In the genomic region with DNA sequence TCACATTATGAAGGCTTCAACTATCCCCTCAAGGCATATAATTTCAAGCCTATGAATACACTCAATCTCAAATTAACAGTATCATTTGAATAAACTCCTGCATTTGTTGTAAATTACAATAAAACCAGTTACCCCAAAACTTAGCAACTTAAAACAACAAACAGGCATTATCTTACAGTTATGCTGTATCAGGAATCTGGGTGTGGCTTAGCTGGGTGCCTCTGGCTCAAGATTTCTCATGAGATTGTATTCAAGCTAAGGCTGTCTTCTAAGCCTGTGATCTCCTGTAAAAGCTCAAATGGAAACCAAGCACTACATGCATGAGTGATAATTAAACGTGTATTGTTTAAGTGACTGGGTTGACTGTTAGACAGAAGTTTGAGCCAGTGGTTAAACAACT, we compare ENCODE assay signal across 31 cellular contexts.
"Had no signal": no experiment of that assay in that cellular context is flagged by ENCODE, and none has a peak within 500 bp of the region (broad histone marks: within the 10 kb centered on the region; RNA-seq: fewer than 3 reads in every experiment).

No MANE protein-coding gene starts in this region.

- FAIRE-seq: astrocyte, bronchial epithelial cell had no signal

- DNase-seq: activated B cell treated with CpG ODN at 0.5 μM for 24 hours; activated CD4-positive, alpha-beta T cell treated with anti-CD3 and anti-CD28 coated beads for 48 hours; activated CD4-positive, alpha-beta T cell treated with anti-CD3 and anti-CD28 coated beads, Interleukin-2, amount 50 U/mL, for 1 hour; activated CD4-positive, alpha-beta T cell treated with anti-CD3 and anti-CD28 coated beads, Interleukin-2, amount 50 U/mL, for 48 hours; activated CD8-positive, alpha-beta memory T cell treated with anti-CD3 and anti-CD28 coated beads for 24 hours; activated CD8-positive, alpha-beta T cell treated with anti-CD3 and anti-CD28 coated beads for 36 hours; activated effector memory CD4-positive, alpha-beta T cell treated with Interleukin-2 at 50 U/mL for 16 hours; activated gamma-delta T cell treated with Interleukin-2 at 50 U/mL for 16 hours; activated naive CD4-positive, alpha-beta T cell treated with anti-CD3 and anti-CD28 coated beads, Interleukin-2, amount 50 U/mL, for 16 hours; activated naive CD4-positive, alpha-beta T cell treated with Interleukin-2 at 50 U/mL for 16 hours; activated T-cell treated with anti-CD3 and anti-CD28 coated beads, Interleukin-2, amount 50 U/mL, for 4 hours; amniotic stem cell; anterior cingulate cortex; brain microvascular endothelial cell; dorsolateral prefrontal cortex; effector memory CD4-positive, alpha-beta T cell; endodermal cell; esophagus squamous epithelium; head of caudate nucleus; T-helper 17 cell; T1000; WERI-Rb-1 had no signal

- ATAC-seq: activated CD4-positive, CD25-positive, alpha-beta regulatory T cell treated with anti-CD3 and anti-CD28 coated beads, Interleukin-2, amount 50 U/mL, for 24 hours; activated CD8-positive, alpha-beta T cell treated with anti-CD3 and anti-CD28 coated beads for 36 hours; activated T-cell treated with anti-CD3 and anti-CD28 coated beads, Interleukin-2, amount 50 U/mL, for 4 hours; activated T-helper 17 cell treated with anti-CD3 and anti-CD28 coated beads, Interleukin-2, amount 50 U/mL, for 72 hours; T-helper 17 cell had no signal

- H3K27me3 Mint-ChIP-seq: activated B cell treated with CpG ODN at 0.5 μM for 24 hours; activated CD8-positive, alpha-beta T cell treated with anti-CD3 and anti-CD28 coated beads for 36 hours; activated naive CD8-positive, alpha-beta T cell; activated T-helper 17 cell treated with anti-CD3 and anti-CD28 coated beads, Interleukin-2, amount 50 U/mL, for 72 hours; central memory CD8-positive, alpha-beta T cell; dendritic cell treated with granulocyte-macrophage colony-stimulating factor and Interleukin-4, amounts not matched to agents 40 ng/mL and 50 ng/mL, for 4 days; T-helper 17 cell had no signal

- H3K9me3 Mint-ChIP-seq: activated T-cell treated with anti-CD3 and anti-CD28 coated beads, Interleukin-2, amount 50 U/mL, for 4 hours; central memory CD8-positive, alpha-beta T cell had no signal

- H3K4me1 ChIP-seq: esophagus squamous epithelium had no signal

- H3K27me3 ChIP-seq: brain microvascular endothelial cell, dorsolateral prefrontal cortex, esophagus squamous epithelium had no signal

- H3K4me1 Mint-ChIP-seq: activated B cell treated with CpG ODN at 0.5 μM for 24 hours; activated T-helper 17 cell treated with anti-CD3 and anti-CD28 coated beads, Interleukin-2, amount 50 U/mL, for 72 hours; central memory CD8-positive, alpha-beta T cell; T-helper 17 cell had no signal

- H3K27ac ChIP-seq: brain microvascular endothelial cell, coronary artery, dorsolateral prefrontal cortex, esophagus squamous epithelium, WERI-Rb-1 had no signal

- H3K4me3 ChIP-seq: coronary artery, dorsolateral prefrontal cortex, esophagus squamous epithelium had no signal

- H3K36me3 Mint-ChIP-seq: activated naive CD8-positive, alpha-beta T cell had no signal

- H3K36me3 ChIP-seq: brain microvascular endothelial cell, esophagus squamous epithelium, WERI-Rb-1 had no signal

- H3K27ac Mint-ChIP-seq: activated B cell treated with CpG ODN at 0.5 μM for 24 hours; activated CD8-positive, alpha-beta T cell treated with anti-CD3 and anti-CD28 coated beads for 36 hours; activated naive CD8-positive, alpha-beta T cell; activated T-helper 17 cell treated with anti-CD3 and anti-CD28 coated beads, Interleukin-2, amount 50 U/mL, for 72 hours; dendritic cell treated with granulocyte-macrophage colony-stimulating factor and Interleukin-4, amounts not matched to agents 40 ng/mL and 50 ng/mL, for 4 days; endodermal cell; T-helper 17 cell; T-helper 2 cell treated with Interferon-gamma antibody and Interleukin-4, amounts not matched to agents 5 μg/mL and 100 μg/mL, for 36 hours had no signal

- H3K4me3 Mint-ChIP-seq: activated B cell treated with CpG ODN at 0.5 μM for 24 hours; activated CD8-positive, alpha-beta T cell treated with anti-CD3 and anti-CD28 coated beads for 36 hours; activated naive CD8-positive, alpha-beta T cell; activated T-cell treated with anti-CD3 and anti-CD28 coated beads, Interleukin-2, amount 50 U/mL, for 4 hours; activated T-helper 17 cell treated with anti-CD3 and anti-CD28 coated beads, Interleukin-2, amount 50 U/mL, for 72 hours; central memory CD8-positive, alpha-beta T cell; dendritic cell treated with granulocyte-macrophage colony-stimulating factor and Interleukin-4, amounts not matched to agents 40 ng/mL and 50 ng/mL, for 4 days; endodermal cell; T-helper 17 cell; T-helper 2 cell treated with Interferon-gamma antibody and Interleukin-4, amounts not matched to agents 5 μg/mL and 100 μg/mL, for 36 hours had no signal
